Comparison of ENCODE assay signal across 13 cellular contexts in genomic region chr4:82643994-82644730, GRCh38.
DNase-seq lines count a peak whose midpoint lies in the region; ATAC-seq and TF ChIP-seq lines count a peak whose summit lies in the region.
"Had no signal": no experiment of that assay in that cellular context is flagged by ENCODE, and none has a peak within 500 bp of the region (broad histone marks: within the 10 kb centered on the region; RNA-seq: fewer than 3 reads in every experiment).

No MANE protein-coding gene starts in this region.

- no peaks in the 10 kb centered on the region for H3K79me2 ChIP-seq in H9 (ENCODE audit: insufficient read depth, low read length)

- no peak overlapping the region for H2BK120ac ChIP-seq in H9 (ENCODE audit: low read depth, low read length, poor library complexity, severe bottlenecking)

- H3K18ac ChIP-seq in H9 (ENCODE audit: insufficient read length, low read depth, low read length): no peak overlapping the region

- peaks cover 0 to 6% of the 10 kb centered on the region in 2 experiments; a peak in 1 of 4 replicates for H3K4me1 Mint-ChIP-seq in H9

- H3K56ac ChIP-seq in H9 (ENCODE audit: insufficient read length, low read depth, low read length): no peak overlapping the region

- H3K4me1 ChIP-seq in H9 (ENCODE audit: insufficient read depth, low read length) (no peaks in the 10 kb centered on the region), BE2C (no peaks in the 10 kb centered on the region)
- H3K4me1 ChIP-seq: sigmoid colon had no signal

- H3K4me3 ChIP-seq in foreskin fibroblast (ENCODE audit: low read depth in 1 of 2, low read length in 2 of 2) (no peak overlapping the region), BE2C (ENCODE audit: low read depth, low read length) (no peak overlapping the region)
- H3K4me3 ChIP-seq: sigmoid colon had no signal

- no CpG with 5 or more reads among the region's 5 CpGs for WGBS in H9 (ENCODE audit: extremely low coverage, insufficient read length, low lambda C conversion rate)

- DNase-seq in H9 (no peak), amniotic epithelial cell (ENCODE audit: low read depth) (peak; percentile 38), foreskin fibroblast (peak; percentile 13 to 46), BE2C (no peak), NCI-H524 (lab: John Stamatoyannopoulos, UW) (no peak)
- DNase-seq: activated naive CD4-positive, alpha-beta T cell treated with Interleukin-2 at 50 U/mL for 16 hours; COR-L47; SIG-M5; sigmoid colon; stimulated activated naive CD8-positive, alpha-beta T cell treated with anti-CD3 and anti-CD28 coated beads, Interleukin-15, Interleukin-2, amounts not matched to agents 100 U/mL and 50 U/mL, for 24 hours had no signal

- H3K4ac ChIP-seq in H9 (ENCODE audit: low read depth, low read length): no peak overlapping the region

- no peak overlapping the region for H3K4me2 ChIP-seq in H9 (ENCODE audit: insufficient read depth, insufficient read length, low read length)

- H3K9ac ChIP-seq in H9 (ENCODE audit: extremely low read depth, insufficient read length, low read length): no peak overlapping the region

- H3K4me3 Mint-ChIP-seq in H9: no peak overlapping the region
- H3K4me3 Mint-ChIP-seq: natural killer cell treated with Interleukin-12 subunit alpha and Interleukin-12 subunit beta and Interleukin-15 and Interleukin-18, amount 100 ng/mL, for 72 hours had no signal

- H3K27ac Mint-ChIP-seq in H9: no peak overlapping the region
- H3K27ac Mint-ChIP-seq: natural killer cell treated with Interleukin-12 subunit alpha and Interleukin-12 subunit beta and Interleukin-15 and Interleukin-18, amount 100 ng/mL, for 72 hours had no signal

- no peak overlapping the region for H3K27ac ChIP-seq in H9 (ENCODE audit: insufficient read length, low read depth, low read length)
- H3K27ac ChIP-seq: sigmoid colon had no signal

- H3K27me3 Mint-ChIP-seq in H9 (ENCODE audit: low read depth): peaks cover 12% of the 10 kb centered on the region
- H3K27me3 Mint-ChIP-seq: natural killer cell treated with Interleukin-12 subunit alpha and Interleukin-12 subunit beta and Interleukin-15 and Interleukin-18, amount 100 ng/mL, for 72 hours had no signal

- H3K9me3 ChIP-seq in H9 (ENCODE audit: control insufficient read depth, low read depth, low read length): no peaks in the 10 kb centered on the region
- H3K9me3 ChIP-seq in BE2C: no peaks in the 10 kb centered on the region
- H3K9me3 ChIP-seq: sigmoid colon had no signal

- H3K23me2 ChIP-seq in H9 (ENCODE audit: insufficient read length, low read depth, low read length, poor library complexity, severe bottlenecking): no peaks in the 10 kb centered on the region

- H2AFZ ChIP-seq in H9 (ENCODE audit: low read length): no peak overlapping the region

- H3K23ac ChIP-seq in H9 (ENCODE audit: insufficient read length, low read depth, low read length): no peak overlapping the region

- no peak for TF ChIP-seq CTCF in H9 (conservative IDR thresholded peaks at IDR 0.05)
- no peak for TF ChIP-seq CTCF in foreskin fibroblast (IDR thresholded peaks at IDR 0.05; ENCODE audit: low read depth, low read length)
- TF ChIP-seq CTCF in BE2C (IDR thresholded peaks at IDR 0.05; ENCODE audit: low read depth, low read length): no peak

- H3K36me3 Mint-ChIP-seq in H9 (ENCODE audit: insufficient read depth in 1 of 3, low read depth in 3 of 3): no peaks in the 10 kb centered on the region
- H3K36me3 Mint-ChIP-seq: natural killer cell treated with Interleukin-12 subunit alpha and Interleukin-12 subunit beta and Interleukin-15 and Interleukin-18, amount 100 ng/mL, for 72 hours had no signal

- H2BK12ac ChIP-seq in H9 (ENCODE audit: insufficient read length, low read depth, low read length): no peak overlapping the region

- no peak overlapping the region for H2BK5ac ChIP-seq in H9 (ENCODE audit: insufficient read length, low read length)

- no peak overlapping the region for H4K5ac ChIP-seq in H9 (ENCODE audit: insufficient read length, low read depth, low read length)

- H2BK20ac ChIP-seq in H9 (ENCODE audit: low read depth, low read length, poor library complexity, severe bottlenecking): peak overlapping the region; percentile 26

- no peaks in the 10 kb centered on the region for H3K79me1 ChIP-seq in H9 (ENCODE audit: insufficient read depth, low read depth, low read length, poor library complexity, severe bottlenecking)

- H3K27me3 ChIP-seq in H9 (ENCODE audit: insufficient read depth, low read length) (no peaks in the 10 kb centered on the region), BE2C (no peaks in the 10 kb centered on the region)
- H3K27me3 ChIP-seq: sigmoid colon had no signal

- ATAC-seq in HG02938 (IDR thresholded peaks at IDR 0.05; ENCODE audit: unreplicated experiment) (no peak), HG03280 (IDR thresholded peaks at IDR 0.05; ENCODE audit: unreplicated experiment) (no peak)
- ATAC-seq: natural killer cell treated with Interleukin-12 subunit alpha and Interleukin-12 subunit beta and Interleukin-15 and Interleukin-18, amount 100 ng/mL, for 72 hours; stimulated activated naive CD8-positive, alpha-beta T cell treated with anti-CD3 and anti-CD28 coated beads, Interleukin-15, Interleukin-2, amounts not matched to agents 100 U/mL and 50 U/mL, for 24 hours had no signal

- H3K36me3 ChIP-seq in BE2C: no peaks in the 10 kb centered on the region
- H3K36me3 ChIP-seq: sigmoid colon had no signal

- H2BK15ac ChIP-seq in H9 (ENCODE audit: low read depth, low read length): no peak overlapping the region

- no peaks in the 10 kb centered on the region for H4K20me1 ChIP-seq in H9 (ENCODE audit: control insufficient read depth, insufficient read depth, insufficient read length)

- H4K91ac ChIP-seq in H9 (ENCODE audit: insufficient read length, low read depth, low read length): no peak overlapping the region

- H2AK5ac ChIP-seq in H9 (ENCODE audit: insufficient read length, low read length): no peak overlapping the region

- no peak overlapping the region for H3K14ac ChIP-seq in H9 (ENCODE audit: insufficient read depth, low read length)

- no peak overlapping the region for H4K8ac ChIP-seq in H9 (replicated peaks; ENCODE audit: insufficient read length, low read depth, low read length)

- no peak overlapping the region for H3T11ph ChIP-seq in H9 (ENCODE audit: low read length)

- H3K9me3 Mint-ChIP-seq in H9: no peaks in the 10 kb centered on the region
- H3K9me3 Mint-ChIP-seq: natural killer cell treated with Interleukin-12 subunit alpha and Interleukin-12 subunit beta and Interleukin-15 and Interleukin-18, amount 100 ng/mL, for 72 hours had no signal

Comparison
In these comparisons a context has a peak if more than half of its experiments do, and no peak if none do; other contexts are left out.
1. DNase-seq: peak in amniotic epithelial cell (single experiment) and foreskin fibroblast (2 of 2); none in H9 (single experiment), BE2C (single experiment) and NCI-H524 (0 of 2).